ENCODE assay signal across 7 cellular contexts in the genomic region with DNA sequence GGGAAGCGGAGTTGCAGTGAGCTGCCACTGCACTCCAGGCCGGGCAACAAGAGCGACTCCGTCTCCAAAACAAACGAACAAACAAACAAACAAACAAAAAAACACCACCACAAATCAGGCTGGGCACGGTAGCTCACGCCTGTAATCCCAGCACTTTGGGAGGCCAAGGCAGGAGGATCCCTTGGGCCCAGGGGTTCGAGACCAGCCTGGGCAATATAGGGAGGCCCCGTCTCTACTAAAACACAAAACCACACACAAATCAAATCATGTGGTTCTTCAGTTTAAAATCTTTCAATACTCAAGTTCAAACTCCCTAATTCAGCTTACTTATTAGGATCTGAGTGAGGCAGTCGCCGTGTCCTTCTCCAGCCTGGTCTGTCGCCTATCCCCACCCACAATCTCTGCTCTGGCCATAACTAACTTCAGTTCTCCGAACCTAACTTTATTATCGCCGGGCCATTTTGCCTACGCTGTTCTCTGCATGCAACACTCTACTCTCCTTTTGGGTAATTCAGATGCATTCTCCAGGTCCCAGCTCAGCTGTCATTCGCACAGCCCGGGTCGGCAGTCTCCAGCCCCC. TPM values are rescaled to one million over a fixed set of nuclear protein-coding genes. Genes with fewer than 3 reads are reported as not detected.
DNase-seq lines count a peak whose midpoint lies in the region; ATAC-seq and TF ChIP-seq lines count a peak whose summit lies in the region.

No MANE protein-coding gene starts in this region.

- in situ Hi-C loops in KBM-7 (cut with MboI; ENCODE audit: low pct_unique_long_range_greater_than_20kb, low sequenced_read_pairs): no loop called here

- peak overlapping the region; percentile 96 for H3K4me3 ChIP-seq in mucosa of stomach (ENCODE audit: low read length)

- peaks cover 36% of the 10 kb centered on the region for H3K4me1 Mint-ChIP-seq in chondrocyte (ENCODE audit: low read depth)

- no peaks in the 10 kb centered on the region for H3K27me3 Mint-ChIP-seq in chondrocyte (ENCODE audit: low read depth)

- H3K36me3 ChIP-seq in mucosa of stomach (ENCODE audit: control insufficient read depth, insufficient read depth, low read length): no peaks in the 10 kb centered on the region

- no peaks in the 10 kb centered on the region for H3K9me3 Mint-ChIP-seq in chondrocyte (ENCODE audit: low read depth)

- peak; percentile 57 for DNase-seq in KBM-7
- DNase-seq in chondrocyte (ENCODE audit: low spot score): no peak
- no peak for DNase-seq in ureter (ENCODE audit: low spot score)
- no peak for DNase-seq in AG08395 (ENCODE audit: low spot score)
- DNase-seq in HK-2 (ENCODE audit: unreplicated experiment): no peak

- H3K4me1 ChIP-seq in mucosa of stomach (ENCODE audit: control insufficient read depth, insufficient read depth, low read length): peaks cover 12% of the 10 kb centered on the region

- H3K9ac ChIP-seq in mucosa of stomach (ENCODE audit: low read length): peak overlapping the region; percentile 90

- no peak for TF ChIP-seq CTCF in chondrocyte (IDR thresholded peaks at IDR 0.05)

- peak overlapping the region; percentile 98 for H3K27ac Mint-ChIP-seq in chondrocyte (ENCODE audit: unreplicated experiment)

- peak overlapping the region; percentile 84 for H3K4me3 Mint-ChIP-seq in chondrocyte (ENCODE audit: unreplicated experiment)

- peak; percentile 15 for ATAC-seq in GM21367 (IDR thresholded peaks at IDR 0.05; ENCODE audit: unreplicated experiment)

- no peaks in the 10 kb centered on the region for H3K9me3 ChIP-seq in mucosa of stomach (ENCODE audit: control insufficient read depth, low read length)

- no peaks in the 10 kb centered on the region for H3K27me3 ChIP-seq in mucosa of stomach (ENCODE audit: control insufficient read depth, insufficient read depth, low read length)

- no peaks in the 10 kb centered on the region for H3K36me3 Mint-ChIP-seq in chondrocyte (ENCODE audit: low read depth)

RNA-seq across cellular contexts. Expression of gene RTF1, which starts 0.6 kb away (rescaled TPM):
- total RNA-seq in chondrocyte: 30.5 to 42.7 TPM (median 31.0 TPM) in 3 replicates
- 33.2 TPM for total RNA-seq in ureter

RNA-seq across cellular contexts. Expression of gene NDUFAF1, which starts 14.0 kb away (rescaled TPM):
- total RNA-seq in chondrocyte (17.3 to 23.0 TPM (median 19.8 TPM) in 3 replicates), ureter (14.6 TPM)
